7 cellular contexts compared by ENCODE assay signal in the genomic region with DNA sequence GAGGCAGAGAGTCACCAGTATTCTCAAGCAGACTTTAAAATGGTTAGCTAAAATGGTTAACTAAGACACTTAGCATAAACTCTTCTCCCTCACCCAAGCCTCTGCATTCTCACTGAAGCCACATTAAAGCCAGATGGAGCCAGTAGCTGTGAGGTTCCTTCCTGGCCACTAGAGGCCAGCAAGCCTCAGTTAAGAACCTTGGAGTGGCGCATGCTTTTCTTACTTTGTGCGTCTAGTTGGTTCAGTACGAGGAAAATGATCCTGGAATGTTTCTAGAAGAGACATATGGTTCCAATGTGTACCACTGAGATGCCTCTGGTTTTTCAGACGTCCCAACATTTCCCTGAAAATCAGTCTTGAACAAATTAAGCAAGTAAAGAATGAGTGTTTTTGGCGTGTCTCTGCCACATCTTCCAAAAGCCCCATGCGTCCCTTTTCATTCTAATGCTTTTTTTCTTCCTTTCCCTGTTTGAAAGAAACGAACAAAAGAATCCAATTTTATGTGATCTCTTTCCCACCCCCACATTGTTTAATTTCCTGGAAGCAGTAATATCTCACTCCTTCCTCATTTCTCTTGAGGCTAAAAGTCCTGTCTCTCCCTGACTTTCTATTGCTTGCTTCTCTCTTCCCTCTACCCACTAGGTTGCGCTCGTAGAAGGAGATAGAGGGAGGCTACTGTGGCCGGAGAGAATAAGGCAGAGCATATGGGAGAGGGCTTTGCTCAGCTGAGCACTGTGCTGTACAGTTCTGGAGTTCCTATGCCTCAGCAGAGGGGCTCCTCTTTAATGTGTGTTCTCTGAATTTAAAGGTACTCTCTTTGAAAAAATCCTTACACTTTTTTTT.
DNase-seq lines count a peak whose midpoint lies in the region; ATAC-seq and TF ChIP-seq lines count a peak whose summit lies in the region.

No MANE protein-coding gene starts in this region.

- no peak for TF ChIP-seq EP300 in stomach (IDR thresholded peaks at IDR 0.05)

- peaks cover 0 to 8% (median 0%) of the 10 kb centered on the region in 4 donors for H3K4me1 ChIP-seq in stomach

- TF ChIP-seq CTCF in GM06990 (IDR thresholded peaks at IDR 0.05; ENCODE audit: insufficient read depth, low read length, poor library complexity, severe bottlenecking) (peak; percentile 91), stomach (IDR thresholded peaks at IDR 0.05) (peak in 4 of 7 experiments; percentile 48 to 61 (median 56))

- H3K27me3 ChIP-seq in GM06990 (replicated peaks; ENCODE audit: control insufficient read depth, insufficient read depth, low read length): no peaks in the 10 kb centered on the region; the same call in none of the 2 replicates
- peaks cover 0 to 4% (median 0%) of the 10 kb centered on the region in 3 donors for H3K27me3 ChIP-seq in stomach

- 4 to 21% (median 11%) methylated on average over 10 of the region's 10 CpGs for WGBS in stomach, 5 donors

- intact Hi-C loops in stomach (cut with DNase I; ENCODE audit: low total_unique reads): no loop called here

- no peak for TF ChIP-seq POLR2A in stomach (IDR thresholded peaks at IDR 0.05)

- H3K4me3 ChIP-seq in GM06990 (replicated peaks; ENCODE audit: low read depth, low read length) (no peak overlapping the region), stomach (peak overlapping the region in 2 of 4 donors; percentile 5 to 19)

- H3K36me3 ChIP-seq in GM06990 (ENCODE audit: control insufficient read depth, insufficient read depth, low read length): no peaks in the 10 kb centered on the region
- H3K36me3 ChIP-seq in stomach: no peaks in the 10 kb centered on the region

- peak; percentile 96 for ATAC-seq in GM21515 (IDR thresholded peaks at IDR 0.05; ENCODE audit: unreplicated experiment)

- H3K9me3 ChIP-seq in stomach: no peaks in the 10 kb centered on the region

- DNase-seq in GM06990 (ENCODE audit: extremely low read depth, insufficient read length): no peak
- DNase-seq in HS-5 (ENCODE audit: low read depth): peak; percentile 14
- peak; percentile 5 for DNase-seq in SHP77 treated with DMSO at 0.1 percent for 48 hours (lab: John Stamatoyannopoulos, UW)
- DNase-seq in cerebellum (ENCODE audit: low spot score): peak; percentile 11
- peak; percentile 54 for DNase-seq in left kidney (ENCODE audit: low read depth, low spot score)
- peak; percentile 35 for DNase-seq in stomach

- no peak overlapping the region for H3K27ac ChIP-seq in stomach
